In genomic region chr1:161159915-161160248, GRCh38 we compare ENCODE assay signal across 8 cellular contexts. TPM values are rescaled to one million over a fixed set of nuclear protein-coding genes. Genes with fewer than 3 reads are reported as not detected.
DNase-seq lines count a peak whose midpoint lies in the region; ATAC-seq, FAIRE-seq and TF ChIP-seq lines count a peak whose summit lies in the region.

No MANE protein-coding gene starts in this region.

- peaks cover 4% of the 10 kb centered on the region; the same call in 1 of the 2 replicates for H3F3A ChIP-seq in OCI-LY1 (ENCODE audit: insufficient read depth, low read length)

- H3K9me3 Mint-ChIP-seq in Caco-2 (ENCODE audit: unreplicated experiment) = no peaks in the 10 kb centered on the region

- peaks cover 9% of the 10 kb centered on the region for H3K4me1 Mint-ChIP-seq in Caco-2 (ENCODE audit: low read depth, unreplicated experiment)

- no peak for DNase-seq in Caco-2
- DNase-seq in endothelial cell of umbilical vein (ENCODE audit: low read depth, low spot score) = no peak
- no peak for DNase-seq in osteoblast (ENCODE audit: insufficient read length, low spot score, missing footprints)
- DNase-seq in head of caudate nucleus = no peak
- DNase-seq in retina = no peak

- no peaks in the 10 kb centered on the region for H3K9me3 ChIP-seq in Caco-2
- H3K9me3 ChIP-seq in OCI-LY1 (ENCODE audit: low read length) = no peaks in the 10 kb centered on the region
- no peaks in the 10 kb centered on the region for H3K9me3 ChIP-seq in endothelial cell of umbilical vein (replicated peaks; ENCODE audit: control insufficient read depth, insufficient read depth, low read length)
- H3K9me3 ChIP-seq in osteoblast (ENCODE audit: low read depth, low read length) = no peaks in the 10 kb centered on the region

- H3K36me3 Mint-ChIP-seq in Caco-2 (ENCODE audit: insufficient read depth, unreplicated experiment) = peaks cover 43% of the 10 kb centered on the region

- peak overlapping the region; percentile 81 for H3K27ac Mint-ChIP-seq in Caco-2 (ENCODE audit: unreplicated experiment)

- H3K4me2 ChIP-seq in OCI-LY1 (ENCODE audit: low read length) = peak overlapping the region; percentile 87
- peak overlapping the region; percentile 61 for H3K4me2 ChIP-seq in endothelial cell of umbilical vein (ENCODE audit: insufficient read depth, low read length)
- H3K4me2 ChIP-seq in osteoblast (ENCODE audit: insufficient read depth, low read length) = peak overlapping the region; percentile 90

- no peak for FAIRE-seq in endothelial cell of umbilical vein (lab: Jason Lieb, UNC)

- BruUV-seq in Caco-2 (replicated peaks; lab: Mats Ljungman, UMichigan) = no TSS peak
- BruUV-seq in endothelial cell of umbilical vein (replicated peaks; lab: Mats Ljungman, UMichigan) = no TSS peak

- intact Hi-C loops in Caco-2 (cut with micrococcal nuclease; ENCODE audit: unreplicated experiment) (no loop called here), endothelial cell of umbilical vein (cut with micrococcal nuclease) (loop anchor here (2.0 kb wide), 1 partner anchor 41 kb away; the partner anchor contains the start of genes NIT1 and PFDN2), head of caudate nucleus (cut with DNase I) (no loop called here)

- H3K9me1 ChIP-seq in endothelial cell of umbilical vein (replicated peaks; ENCODE audit: control insufficient read depth, extremely low read depth, insufficient read depth, low read length) = no peaks in the 10 kb centered on the region

- TF ChIP-seq CTCF in Caco-2 (IDR thresholded peaks at IDR 0.05; ENCODE audit: insufficient read depth in 1 of 2, low read depth in 1 of 2, low read length in 1 of 2, severe bottlenecking in 1 of 2, unreplicated experiment in 1 of 2) (no peak), OCI-LY1 (IDR thresholded peaks at IDR 0.05; ENCODE audit: low read length) (no peak), endothelial cell of umbilical vein (IDR thresholded peaks at IDR 0.05; ENCODE audit: extremely low read depth in 1 of 2, insufficient read depth in 1 of 2, low read depth in 1 of 2, low read length in 2 of 2) (no peak), osteoblast (IDR thresholded peaks at IDR 0.05; ENCODE audit: extremely low read depth, low read depth, low read length) (no peak)

- peak overlapping the region; percentile 82 for H3K4me3 Mint-ChIP-seq in Caco-2 (ENCODE audit: unreplicated experiment)

- no peak for TF ChIP-seq POLR2A in endothelial cell of umbilical vein (IDR thresholded peaks at IDR 0.05; ENCODE audit: low read depth, low read length)

- no peaks in the 10 kb centered on the region for H3K79me2 ChIP-seq in OCI-LY1 (ENCODE audit: insufficient read depth, low read length)
- peaks cover 7% of the 10 kb centered on the region for H3K79me2 ChIP-seq in endothelial cell of umbilical vein (ENCODE audit: control insufficient read depth, insufficient read depth, low read length)
- H3K79me2 ChIP-seq in osteoblast (ENCODE audit: insufficient read depth, low read length) = peaks cover 29% of the 10 kb centered on the region

- H3K36me3 ChIP-seq in Caco-2 (ENCODE audit: control insufficient read depth, insufficient read depth, low read length) (peaks cover 3% of the 10 kb centered on the region), OCI-LY1 (ENCODE audit: insufficient read depth, low read length) (peaks cover 49% of the 10 kb centered on the region; the same call in 1 of the 2 replicates), endothelial cell of umbilical vein (ENCODE audit: control insufficient read depth in 2 of 2, extremely low read depth in 1 of 2, insufficient read depth in 2 of 2, low read length in 2 of 2) (peaks cover 2 to 14% of the 10 kb centered on the region in 2 experiments), osteoblast (ENCODE audit: insufficient read depth, low read length) (peaks cover 45% of the 10 kb centered on the region)

- H4K20me1 ChIP-seq in OCI-LY1 (ENCODE audit: insufficient read depth, low read length) (no peaks in the 10 kb centered on the region), endothelial cell of umbilical vein (replicated peaks; ENCODE audit: control insufficient read depth, extremely low read depth, insufficient read depth, low read length) (no peaks in the 10 kb centered on the region), osteoblast (ENCODE audit: insufficient read depth, low read length) (no peaks in the 10 kb centered on the region)

- H3K9ac ChIP-seq in OCI-LY1 (ENCODE audit: low read length) (peak overlapping the region; percentile 90), endothelial cell of umbilical vein (replicated peaks; ENCODE audit: extremely low read depth, insufficient read depth, low read length) (peak overlapping the region; percentile 68)

- H3K4me3 ChIP-seq in Caco-2 (ENCODE audit: low read depth, low read length) (peak overlapping the region; percentile 83), OCI-LY1 (ENCODE audit: low read depth, low read length, poor library complexity, severe bottlenecking) (peak overlapping the region; percentile 89), endothelial cell of umbilical vein (replicated peaks in 1 of 3; ENCODE audit: insufficient read depth in 1 of 3, low read depth in 1 of 3, low read length in 3 of 3) (peak overlapping the region; percentile 51 to 76 (median 65)), osteoblast (ENCODE audit: insufficient read depth, low read length) (peak overlapping the region; percentile 91)

- no peak overlapping the region for H3K27ac ChIP-seq in OCI-LY1 (ENCODE audit: low read depth, low read length, poor library complexity, severe bottlenecking)
- H3K27ac ChIP-seq in endothelial cell of umbilical vein (ENCODE audit: insufficient read depth, low read depth, low read length) = peak overlapping the region; percentile 26
- peak overlapping the region; percentile 93 for H3K27ac ChIP-seq in osteoblast (ENCODE audit: low read depth, low read length)

- POLR2A ChIA-PET in Caco-2 (lab: Charles Lee) = interaction anchor here (0.6 kb wide), 1 partner anchor 17 kb away, joined by 14 read pairs; no protein-coding TSS in a partner anchor
- POLR2A ChIA-PET in endothelial cell of umbilical vein (lab: Charles Lee) = no interaction called here

- CTCF ChIA-PET in Caco-2 (lab: Charles Lee) (no interaction called here), endothelial cell of umbilical vein (lab: Charles Lee) (no interaction called here)

- H2AFZ ChIP-seq in OCI-LY1 (ENCODE audit: low read length) = no peak overlapping the region
- H2AFZ ChIP-seq in endothelial cell of umbilical vein (ENCODE audit: low read depth, low read length) = peak overlapping the region; percentile 25
- H2AFZ ChIP-seq in osteoblast (ENCODE audit: low read length) = peak overlapping the region; percentile 80

- H3K4me1 ChIP-seq in Caco-2 (peaks cover 10% of the 10 kb centered on the region; the same call in 1 of the 2 replicates), OCI-LY1 (ENCODE audit: insufficient read depth, low read length, severe bottlenecking) (peaks cover 36% of the 10 kb centered on the region), endothelial cell of umbilical vein (ENCODE audit: control insufficient read depth, extremely low read depth, insufficient read depth, low read length) (peaks cover 7% of the 10 kb centered on the region), osteoblast (ENCODE audit: insufficient read depth, low read length) (peaks cover 15% of the 10 kb centered on the region)

- dilution Hi-C loops in endothelial cell of umbilical vein (cut with MboI; ENCODE audit: extremely low pct_ligation_motif_present, low sequenced_read_pairs) = no loop called here

- H3K9me2 ChIP-seq in OCI-LY1 (ENCODE audit: low read depth, low read length) = no peaks in the 10 kb centered on the region

- ATAC-seq in HG03159 (IDR thresholded peaks at IDR 0.05; ENCODE audit: unreplicated experiment) (no peak), GM18867 (IDR thresholded peaks at IDR 0.05; ENCODE audit: unreplicated experiment) (no peak)

- H3K27me3 ChIP-seq in Caco-2 (replicated peaks; ENCODE audit: control insufficient read depth, insufficient read depth, low read length) (no peaks in the 10 kb centered on the region), OCI-LY1 (ENCODE audit: insufficient read depth, low read length) (no peaks in the 10 kb centered on the region), endothelial cell of umbilical vein (ENCODE audit: control insufficient read depth in 2 of 2, insufficient read depth in 2 of 2, low read length in 2 of 2) (no peaks in the 10 kb centered on the region), osteoblast (ENCODE audit: insufficient read depth, low read length) (no peaks in the 10 kb centered on the region)

- H3K27me3 Mint-ChIP-seq in Caco-2 (ENCODE audit: insufficient read depth, unreplicated experiment) = no peaks in the 10 kb centered on the region

RNA-seq across cellular contexts. Expression of gene USP21, which starts 0.6 kb away (rescaled TPM):
- 38.2 and 39.8 TPM in 2 replicates for total RNA-seq in Caco-2 (2022)
- total RNA-seq in endothelial cell of umbilical vein = 18.7 and 19.7 TPM in 2 replicates
- polyA plus RNA-seq in endothelial cell of umbilical vein = 29.2 and 34.9 TPM in 2 replicates
- polyA plus RNA-seq in endothelial cell of umbilical vein (2011; cell fraction: cytosol; rRNA removed) = 21.0 and 21.5 TPM in 2 replicates
- polyA plus RNA-seq in endothelial cell of umbilical vein (2011; cell fraction: nucleus; rRNA removed) = 84.5 and 91.0 TPM in 2 replicates
- 14.6 and 14.7 TPM in 2 replicates for polyA plus RNA-seq in endothelial cell of umbilical vein (2012)
- polyA minus RNA-seq in endothelial cell of umbilical vein = 16.3 TPM in 2 replicates
- polyA minus RNA-seq in endothelial cell of umbilical vein (2011; cell fraction: cytosol; rRNA and poly(A)+ RNA removed) = 16.2 TPM
- polyA minus RNA-seq in endothelial cell of umbilical vein (2011; cell fraction: nucleus; rRNA and poly(A)+ RNA removed) = 16.0 and 18.2 TPM in 2 replicates
- 8.0 and 9.1 TPM in 2 replicates for total RNA-seq in osteoblast

RNA-seq across cellular contexts. Expression of gene UFC1, which starts 6.1 kb away (rescaled TPM):
- total RNA-seq in Caco-2 (2022) (98.2 and 105 TPM in 2 replicates), endothelial cell of umbilical vein (102 and 110 TPM in 2 replicates), osteoblast (87.5 and 95.2 TPM in 2 replicates)
- 115 and 149 TPM in 2 replicates for polyA plus RNA-seq in endothelial cell of umbilical vein
- polyA plus RNA-seq in endothelial cell of umbilical vein (2011; cell fraction: cytosol; rRNA removed) = 198 and 222 TPM in 2 replicates
- 63.9 and 87.7 TPM in 2 replicates for polyA plus RNA-seq in endothelial cell of umbilical vein (2011; cell fraction: nucleus; rRNA removed)
- polyA plus RNA-seq in endothelial cell of umbilical vein (2012) = 124 and 128 TPM in 2 replicates
- polyA minus RNA-seq in endothelial cell of umbilical vein = 68.2 and 73.7 TPM in 2 replicates
- polyA minus RNA-seq in endothelial cell of umbilical vein (2011; cell fraction: cytosol; rRNA and poly(A)+ RNA removed) = 45.0 TPM
- polyA minus RNA-seq in endothelial cell of umbilical vein (2011; cell fraction: nucleus; rRNA and poly(A)+ RNA removed) = 22.1 and 30.2 TPM in 2 replicates

RNA-seq across cellular contexts. Expression of gene PPOX, which starts 6.3 kb away (rescaled TPM):
- total RNA-seq in Caco-2 (2022) (25.0 and 25.4 TPM in 2 replicates), endothelial cell of umbilical vein (28.5 and 28.9 TPM in 2 replicates), osteoblast (15.9 and 19.5 TPM in 2 replicates)
- 26.4 and 31.3 TPM in 2 replicates for polyA plus RNA-seq in endothelial cell of umbilical vein
- polyA plus RNA-seq in endothelial cell of umbilical vein (2011; cell fraction: cytosol; rRNA removed) = 11.8 and 15.6 TPM in 2 replicates
- 118 and 123 TPM in 2 replicates for polyA plus RNA-seq in endothelial cell of umbilical vein (2011; cell fraction: nucleus; rRNA removed)
- 17.9 and 19.2 TPM in 2 replicates for polyA plus RNA-seq in endothelial cell of umbilical vein (2012)
- polyA minus RNA-seq in endothelial cell of umbilical vein = 13.7 and 16.0 TPM in 2 replicates
- 13.5 TPM for polyA minus RNA-seq in endothelial cell of umbilical vein (2011; cell fraction: cytosol; rRNA and poly(A)+ RNA removed)
- 17.6 and 19.1 TPM in 2 replicates for polyA minus RNA-seq in endothelial cell of umbilical vein (2011; cell fraction: nucleus; rRNA and poly(A)+ RNA removed)

RNA-seq across cellular contexts. Expression of gene B4GALT3, which starts 17.4 kb away (rescaled TPM):
- total RNA-seq in Caco-2 (2022) (39.6 and 48.1 TPM in 2 replicates), endothelial cell of umbilical vein (39.5 and 39.8 TPM in 2 replicates), osteoblast (18.5 and 18.9 TPM in 2 replicates)
- polyA plus RNA-seq in endothelial cell of umbilical vein = 55.5 and 60.4 TPM in 2 replicates
- polyA plus RNA-seq in endothelial cell of umbilical vein (2011; cell fraction: cytosol; rRNA removed) = 43.9 and 47.0 TPM in 2 replicates
- polyA plus RNA-seq in endothelial cell of umbilical vein (2011; cell fraction: nucleus; rRNA removed) = 46.1 and 53.2 TPM in 2 replicates
- 36.9 and 38.5 TPM in 2 replicates for polyA plus RNA-seq in endothelial cell of umbilical vein (2012)
- polyA minus RNA-seq in endothelial cell of umbilical vein = 22.8 and 24.6 TPM in 2 replicates
- 18.3 TPM for polyA minus RNA-seq in endothelial cell of umbilical vein (2011; cell fraction: cytosol; rRNA and poly(A)+ RNA removed)
- polyA minus RNA-seq in endothelial cell of umbilical vein (2011; cell fraction: nucleus; rRNA and poly(A)+ RNA removed) = 13.6 and 14.2 TPM in 2 replicates

RNA-seq across cellular contexts. Expression of gene DEDD, which starts 27.4 kb away (rescaled TPM):
- total RNA-seq in Caco-2 (2022) = 33.8 and 37.0 TPM in 2 replicates
- total RNA-seq in endothelial cell of umbilical vein = 50.2 and 54.9 TPM in 2 replicates
- polyA plus RNA-seq in endothelial cell of umbilical vein = 78.3 and 81.8 TPM in 2 replicates
- polyA plus RNA-seq in endothelial cell of umbilical vein (2011; cell fraction: cytosol; rRNA removed) = 68.5 and 69.2 TPM in 2 replicates
- 62.1 and 68.5 TPM in 2 replicates for polyA plus RNA-seq in endothelial cell of umbilical vein (2011; cell fraction: nucleus; rRNA removed)
- 36.7 and 46.4 TPM in 2 replicates for polyA plus RNA-seq in endothelial cell of umbilical vein (2012)
- 118 and 132 TPM in 2 replicates for polyA minus RNA-seq in endothelial cell of umbilical vein
- 18.5 TPM for polyA minus RNA-seq in endothelial cell of umbilical vein (2011; cell fraction: cytosol; rRNA and poly(A)+ RNA removed)
- 21.3 and 24.1 TPM in 2 replicates for polyA minus RNA-seq in endothelial cell of umbilical vein (2011; cell fraction: nucleus; rRNA and poly(A)+ RNA removed)
- 36.6 and 41.0 TPM in 2 replicates for total RNA-seq in osteoblast
